ENCODE assay signal across 21 cellular contexts in the genomic region with DNA sequence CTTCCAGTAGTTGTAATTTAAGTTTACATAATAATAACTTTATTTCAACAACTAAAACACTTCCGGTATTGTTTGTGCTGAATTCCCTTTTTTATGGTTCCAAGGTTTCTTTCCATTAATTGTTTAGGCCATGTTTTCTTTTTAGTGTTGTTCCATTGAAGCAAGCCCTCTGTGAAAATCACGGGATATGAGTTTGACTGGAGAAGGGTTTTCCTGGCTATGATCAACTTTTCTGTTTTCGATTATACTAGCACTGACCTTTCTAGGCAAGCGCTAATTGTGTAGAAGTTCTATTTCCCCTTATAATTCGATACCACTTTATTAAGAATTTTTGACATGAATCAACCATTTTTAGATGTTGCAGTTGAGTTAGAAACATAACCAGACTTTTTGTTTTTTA. TPM values are rescaled to one million over a fixed set of nuclear protein-coding genes. Genes with fewer than 3 reads are reported as not detected.
DNase-seq lines count a peak whose midpoint lies in the region; ATAC-seq and TF ChIP-seq lines count a peak whose summit lies in the region.
"Had no signal": no experiment of that assay in that cellular context is flagged by ENCODE, and none has a peak within 500 bp of the region (broad histone marks: within the 10 kb centered on the region; RNA-seq: fewer than 3 reads in every experiment).

No MANE protein-coding gene starts in this region.

- peak overlapping the region in 1 of 5 donors; percentile 32 for H3K9ac ChIP-seq in subcutaneous abdominal adipose tissue (ENCODE audit: low read length in 5 of 5)
- H3K9ac ChIP-seq: parathyroid adenoma had no signal

- H3K79me2 ChIP-seq in ACC112 (ENCODE audit: control insufficient read depth, insufficient read depth, low read length, unreplicated experiment), result peaks cover 24% of the 10 kb centered on the region
- H3K79me2 ChIP-seq: parathyroid adenoma had no signal

- DNase-seq in choroid plexus epithelial cell (ENCODE audit: low read depth) (peak; percentile 52), lower lobe of right lung (no peak), SIG-M5 (lab: John Stamatoyannopoulos, UW) (no peak), ecto neural progenitor cell (ENCODE audit: low spot score) (no peak)
- DNase-seq in stimulated activated CD4-positive, alpha-beta T cell treated with anti-CD3 and anti-CD28 coated beads, Interleukin-4, amount 100 ng/mL, for 1 hour, result no peak
- DNase-seq: activated CD4-positive, alpha-beta T cell treated with anti-CD3 and anti-CD28 coated beads for 1 hour; activated naive CD4-positive, alpha-beta T cell treated with anti-CD3 and anti-CD28 coated beads, Interleukin-2, amount 10 ng/mL, durations not matched to agents 7 days and 5 days; activated T-cell treated with anti-CD3 and anti-CD28 coated beads, Interleukin-2, amount 50 U/mL, for 48 hours; anterior cingulate cortex; CD4-positive, CD25-positive, alpha-beta regulatory T cell; DMS 273 treated with DMSO at 0.1 percent for 48 hours; hypothalamus; MM.1S; naive thymus-derived CD8-positive, alpha-beta T cell; NCI-H1436 treated with DMSO at 0.1 percent for 48 hours; NCI-H524 treated with DMSO at 0.1 percent for 48 hours; stimulated activated naive CD4-positive, alpha-beta T cell treated with Interleukin-2 at 50 U/mL for 16 hours had no signal

- no peaks in the 10 kb centered on the region for H3K9me3 ChIP-seq in lower lobe of right lung
- H3K9me3 ChIP-seq in subcutaneous abdominal adipose tissue (ENCODE audit: control insufficient read depth in 5 of 5, low read length in 5 of 5), result no peaks in the 10 kb centered on the region

- H3K4me1 ChIP-seq in ACC112 (ENCODE audit: control insufficient read depth, insufficient read depth, low read length, unreplicated experiment) (peaks cover 25% of the 10 kb centered on the region), lower lobe of right lung (no peaks in the 10 kb centered on the region), subcutaneous abdominal adipose tissue (ENCODE audit: control insufficient read depth in 5 of 5, insufficient read depth in 5 of 5, low read length in 5 of 5) (peaks cover 0 to 12% (median 7%) of the 10 kb centered on the region in 5 donors)
- H3K4me1 ChIP-seq: parathyroid adenoma had no signal

- TF ChIP-seq CTCF in choroid plexus epithelial cell (conservative IDR thresholded peaks at IDR 0.05; ENCODE audit: low read depth, low read length) (no peak), lower lobe of right lung (IDR thresholded peaks at IDR 0.05) (no peak)

- ATAC-seq in lower lobe of right lung, result no peak
- ATAC-seq in HG03135 (IDR thresholded peaks at IDR 0.05; ENCODE audit: unreplicated experiment), result no peak
- ATAC-seq: naive thymus-derived CD8-positive, alpha-beta T cell had no signal

- intact Hi-C loops in lower lobe of right lung (cut with DNase I), result no loop called here

- H2AFZ ChIP-seq in ACC112 (ENCODE audit: low read length, unreplicated experiment), result peak overlapping the region; percentile 77
- H2AFZ ChIP-seq: parathyroid adenoma had no signal

- H3K27ac ChIP-seq in ACC112 (ENCODE audit: low read depth, low read length) (peak overlapping the region; percentile 35), lower lobe of right lung (no peak overlapping the region), subcutaneous abdominal adipose tissue (ENCODE audit: low read depth, low read length) (no peak overlapping the region)
- H3K27ac ChIP-seq: parathyroid adenoma had no signal

- H3K4me3 ChIP-seq in ACC112 (ENCODE audit: low read depth, low read length) (peak overlapping the region; percentile 86), choroid plexus epithelial cell (ENCODE audit: low read depth, low read length) (peak overlapping the region; percentile 85), lower lobe of right lung (peak overlapping the region; percentile 50), subcutaneous abdominal adipose tissue (ENCODE audit: low read depth in 1 of 5, low read length in 5 of 5) (peak overlapping the region in 4 of 5 donors; percentile 12 to 40 (median 32))

- H3K27me3 ChIP-seq in ACC112 (ENCODE audit: insufficient read depth, low read length) (no peaks in the 10 kb centered on the region), lower lobe of right lung (ENCODE audit: low read depth) (no peaks in the 10 kb centered on the region), subcutaneous abdominal adipose tissue (ENCODE audit: control insufficient read depth in 5 of 5, insufficient read depth in 4 of 5, low read length in 5 of 5) (no peaks in the 10 kb centered on the region)

- H3K36me3 ChIP-seq in ACC112 (ENCODE audit: insufficient read depth, low read length) (no peaks in the 10 kb centered on the region), lower lobe of right lung (no peaks in the 10 kb centered on the region), subcutaneous abdominal adipose tissue (ENCODE audit: control insufficient read depth in 5 of 5, insufficient read depth in 5 of 5, low read length in 5 of 5) (no peaks in the 10 kb centered on the region)

RNA-seq across cellular contexts. Expression of a gene that starts 2.4 kb away (rescaled TPM):
- 49.6 TPM for total RNA-seq in lower lobe of right lung
- total RNA-seq: naive thymus-derived CD8-positive, alpha-beta T cell had no signal

Comparison
In these comparisons a context has a peak if more than half of its experiments do, and no peak if none do; other contexts are left out.
1. H3K4me3 ChIP-seq: peak in every context shown above with its lines; median percentile 86 in ACC112; 85 in choroid plexus epithelial cell; 50 in lower lobe of right lung; 32 in subcutaneous abdominal adipose tissue.